In the genomic region with DNA sequence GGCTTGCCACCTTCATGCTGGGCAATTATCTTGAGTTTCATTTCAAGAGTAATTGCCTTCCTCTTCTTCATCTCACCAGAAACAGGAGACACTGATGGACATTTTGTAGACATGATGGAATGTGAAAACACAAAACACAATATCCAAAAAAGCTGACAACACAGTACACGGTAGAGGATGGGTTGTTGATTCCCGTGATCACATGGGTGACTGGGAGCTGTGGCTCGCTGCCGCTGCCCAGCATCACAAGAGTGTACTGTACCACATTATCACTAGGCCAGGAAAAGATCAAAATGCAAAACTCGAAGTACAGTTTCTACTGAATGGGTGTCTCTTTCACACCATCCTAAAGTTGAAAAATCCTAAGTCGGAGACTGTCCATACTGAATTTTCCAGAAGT, we compare ENCODE assay signal across 2 cellular contexts.
TF ChIP-seq lines count a peak whose summit lies in the region.

No MANE protein-coding gene starts in this region.

TF ChIP-seq in HepG2, 621 proteins besides CTCF, POLR2A, EP300 and RAD21:
- TF ChIP-seq, protein P1, sequence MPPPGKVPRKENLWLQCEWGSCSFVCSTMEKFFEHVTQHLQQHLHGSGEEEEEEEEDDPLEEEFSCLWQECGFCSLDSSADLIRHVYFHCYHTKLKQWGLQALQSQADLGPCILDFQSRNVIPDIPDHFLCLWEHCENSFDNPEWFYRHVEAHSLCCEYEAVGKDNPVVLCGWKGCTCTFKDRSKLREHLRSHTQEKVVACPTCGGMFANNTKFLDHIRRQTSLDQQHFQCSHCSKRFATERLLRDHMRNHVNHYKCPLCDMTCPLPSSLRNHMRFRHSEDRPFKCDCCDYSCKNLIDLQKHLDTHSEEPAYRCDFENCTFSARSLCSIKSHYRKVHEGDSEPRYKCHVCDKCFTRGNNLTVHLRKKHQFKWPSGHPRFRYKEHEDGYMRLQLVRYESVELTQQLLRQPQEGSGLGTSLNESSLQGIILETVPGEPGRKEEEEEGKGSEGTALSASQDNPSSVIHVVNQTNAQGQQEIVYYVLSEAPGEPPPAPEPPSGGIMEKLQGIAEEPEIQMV (CRISPR knock-in tag; IDR thresholded peaks at IDR 0.05; ENCODE audit: low read depth): no peak
- TF ChIP-seq POLR2G (IDR thresholded peaks at IDR 0.05; ENCODE audit: low read depth, low read length) (peak; percentile 51; the same call in 1 of the 2 replicates), RBM22 (optimal IDR thresholded peaks at IDR 0.05; ENCODE audit: low read length) (peak; percentile 44), ZC3H4 (CRISPR knock-in tag; IDR thresholded peaks at IDR 0.05; ENCODE audit: borderline replicate concordance) (0 out of 2 replicates have a peak, but pooled peaks have one; percentile 68)
- TF ChIP-seq, protein P2, sequence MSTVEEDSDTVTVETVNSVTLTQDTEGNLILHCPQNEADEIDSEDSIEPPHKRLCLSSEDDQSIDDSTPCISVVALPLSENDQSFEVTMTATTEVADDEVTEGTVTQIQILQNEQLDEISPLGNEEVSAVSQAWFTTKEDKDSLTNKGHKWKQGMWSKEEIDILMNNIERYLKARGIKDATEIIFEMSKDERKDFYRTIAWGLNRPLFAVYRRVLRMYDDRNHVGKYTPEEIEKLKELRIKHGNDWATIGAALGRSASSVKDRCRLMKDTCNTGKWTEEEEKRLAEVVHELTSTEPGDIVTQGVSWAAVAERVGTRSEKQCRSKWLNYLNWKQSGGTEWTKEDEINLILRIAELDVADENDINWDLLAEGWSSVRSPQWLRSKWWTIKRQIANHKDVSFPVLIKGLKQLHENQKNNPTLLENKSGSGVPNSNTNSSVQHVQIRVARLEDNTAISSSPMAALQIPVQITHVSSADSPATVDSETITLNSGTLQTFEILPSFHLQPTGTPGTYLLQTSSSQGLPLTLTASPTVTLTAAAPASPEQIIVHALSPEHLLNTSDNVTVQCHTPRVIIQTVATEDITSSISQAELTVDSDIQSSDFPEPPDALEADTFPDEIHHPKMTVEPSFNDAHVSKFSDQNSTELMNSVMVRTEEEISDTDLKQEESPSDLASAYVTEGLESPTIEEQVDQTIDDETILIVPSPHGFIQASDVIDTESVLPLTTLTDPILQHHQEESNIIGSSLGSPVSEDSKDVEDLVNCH (CRISPR knock-in tag; IDR thresholded peaks at IDR 0.05): no peak

TF ChIP-seq in GM23338, 12 proteins besides CTCF, POLR2A, EP300 and RAD21:
- no peak for TF ChIP-seq EZH2phosphoT487 (IDR thresholded peaks at IDR 0.05; ENCODE audit: unreplicated experiment)
- no peak for TF ChIP-seq NANOG (IDR thresholded peaks at IDR 0.05; ENCODE audit: borderline replicate concordance)
- no peak for TF ChIP-seq JUNB (IDR thresholded peaks at IDR 0.05; ENCODE audit: unreplicated experiment)
- TF ChIP-seq, protein P3, sequence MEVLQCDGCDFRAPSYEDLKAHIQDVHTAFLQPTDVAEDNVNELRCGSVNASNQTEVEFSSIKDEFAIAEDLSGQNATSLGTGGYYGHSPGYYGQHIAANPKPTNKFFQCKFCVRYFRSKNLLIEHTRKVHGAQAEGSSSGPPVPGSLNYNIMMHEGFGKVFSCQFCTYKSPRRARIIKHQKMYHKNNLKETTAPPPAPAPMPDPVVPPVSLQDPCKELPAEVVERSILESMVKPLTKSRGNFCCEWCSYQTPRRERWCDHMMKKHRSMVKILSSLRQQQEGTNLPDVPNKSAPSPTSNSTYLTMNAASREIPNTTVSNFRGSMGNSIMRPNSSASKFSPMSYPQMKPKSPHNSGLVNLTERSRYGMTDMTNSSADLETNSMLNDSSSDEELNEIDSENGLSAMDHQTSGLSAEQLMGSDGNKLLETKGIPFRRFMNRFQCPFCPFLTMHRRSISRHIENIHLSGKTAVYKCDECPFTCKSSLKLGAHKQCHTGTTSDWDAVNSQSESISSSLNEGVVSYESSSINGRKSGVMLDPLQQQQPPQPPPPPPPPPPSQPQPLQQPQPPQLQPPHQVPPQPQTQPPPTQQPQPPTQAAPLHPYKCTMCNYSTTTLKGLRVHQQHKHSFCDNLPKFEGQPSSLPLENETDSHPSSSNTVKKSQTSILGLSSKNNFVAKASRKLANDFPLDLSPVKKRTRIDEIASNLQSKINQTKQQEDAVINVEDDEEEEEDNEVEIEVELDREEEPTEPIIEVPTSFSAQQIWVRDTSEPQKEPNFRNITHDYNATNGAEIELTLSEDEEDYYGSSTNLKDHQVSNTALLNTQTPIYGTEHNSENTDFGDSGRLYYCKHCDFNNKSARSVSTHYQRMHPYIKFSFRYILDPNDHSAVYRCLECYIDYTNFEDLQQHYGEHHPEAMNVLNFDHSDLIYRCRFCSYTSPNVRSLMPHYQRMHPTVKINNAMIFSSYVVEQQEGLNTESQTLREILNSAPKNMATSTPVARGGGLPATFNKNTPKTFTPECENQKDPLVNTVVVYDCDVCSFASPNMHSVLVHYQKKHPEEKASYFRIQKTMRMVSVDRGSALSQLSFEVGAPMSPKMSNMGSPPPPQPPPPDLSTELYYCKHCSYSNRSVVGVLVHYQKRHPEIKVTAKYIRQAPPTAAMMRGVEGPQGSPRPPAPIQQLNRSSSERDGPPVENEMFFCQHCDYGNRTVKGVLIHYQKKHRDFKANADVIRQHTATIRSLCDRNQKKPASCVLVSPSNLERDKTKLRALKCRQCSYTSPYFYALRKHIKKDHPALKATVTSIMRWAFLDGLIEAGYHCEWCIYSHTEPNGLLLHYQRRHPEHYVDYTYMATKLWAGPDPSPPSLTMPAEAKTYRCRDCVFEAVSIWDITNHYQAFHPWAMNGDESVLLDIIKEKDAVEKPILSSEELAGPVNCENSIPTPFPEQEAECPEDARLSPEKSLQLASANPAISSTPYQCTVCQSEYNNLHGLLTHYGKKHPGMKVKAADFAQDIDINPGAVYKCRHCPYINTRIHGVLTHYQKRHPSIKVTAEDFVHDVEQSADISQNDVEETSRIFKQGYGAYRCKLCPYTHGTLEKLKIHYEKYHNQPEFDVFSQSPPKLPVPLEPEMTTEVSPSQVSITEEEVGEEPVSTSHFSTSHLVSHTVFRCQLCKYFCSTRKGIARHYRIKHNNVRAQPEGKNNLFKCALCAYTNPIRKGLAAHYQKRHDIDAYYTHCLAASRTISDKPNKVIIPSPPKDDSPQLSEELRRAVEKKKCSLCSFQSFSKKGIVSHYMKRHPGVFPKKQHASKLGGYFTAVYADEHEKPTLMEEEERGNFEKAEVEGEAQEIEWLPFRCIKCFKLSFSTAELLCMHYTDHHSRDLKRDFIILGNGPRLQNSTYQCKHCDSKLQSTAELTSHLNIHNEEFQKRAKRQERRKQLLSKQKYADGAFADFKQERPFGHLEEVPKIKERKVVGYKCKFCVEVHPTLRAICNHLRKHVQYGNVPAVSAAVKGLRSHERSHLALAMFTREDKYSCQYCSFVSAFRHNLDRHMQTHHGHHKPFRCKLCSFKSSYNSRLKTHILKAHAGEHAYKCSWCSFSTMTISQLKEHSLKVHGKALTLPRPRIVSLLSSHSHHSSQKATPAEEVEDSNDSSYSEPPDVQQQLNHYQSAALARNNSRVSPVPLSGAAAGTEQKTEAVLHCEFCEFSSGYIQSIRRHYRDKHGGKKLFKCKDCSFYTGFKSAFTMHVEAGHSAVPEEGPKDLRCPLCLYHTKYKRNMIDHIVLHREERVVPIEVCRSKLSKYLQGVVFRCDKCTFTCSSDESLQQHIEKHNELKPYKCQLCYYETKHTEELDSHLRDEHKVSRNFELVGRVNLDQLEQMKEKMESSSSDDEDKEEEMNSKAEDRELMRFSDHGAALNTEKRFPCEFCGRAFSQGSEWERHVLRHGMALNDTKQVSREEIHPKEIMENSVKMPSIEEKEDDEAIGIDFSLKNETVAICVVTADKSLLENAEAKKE (CRISPR knock-in tag; IDR thresholded peaks at IDR 0.05): no peak
- no peak for TF ChIP-seq EZH2 (IDR thresholded peaks at IDR 0.05; ENCODE audit: low read depth, unreplicated experiment)
- no peak for TF ChIP-seq CREB1 (CRISPR knock-in tag; IDR thresholded peaks at IDR 0.05; ENCODE audit: low read depth)
- TF ChIP-seq ZNF331 (CRISPR knock-in tag; IDR thresholded peaks at IDR 0.05; ENCODE audit: low read depth): no peak
- no peak for TF ChIP-seq STAT1 (IDR thresholded peaks at IDR 0.05; ENCODE audit: unreplicated experiment)
- TF ChIP-seq, protein P4, sequence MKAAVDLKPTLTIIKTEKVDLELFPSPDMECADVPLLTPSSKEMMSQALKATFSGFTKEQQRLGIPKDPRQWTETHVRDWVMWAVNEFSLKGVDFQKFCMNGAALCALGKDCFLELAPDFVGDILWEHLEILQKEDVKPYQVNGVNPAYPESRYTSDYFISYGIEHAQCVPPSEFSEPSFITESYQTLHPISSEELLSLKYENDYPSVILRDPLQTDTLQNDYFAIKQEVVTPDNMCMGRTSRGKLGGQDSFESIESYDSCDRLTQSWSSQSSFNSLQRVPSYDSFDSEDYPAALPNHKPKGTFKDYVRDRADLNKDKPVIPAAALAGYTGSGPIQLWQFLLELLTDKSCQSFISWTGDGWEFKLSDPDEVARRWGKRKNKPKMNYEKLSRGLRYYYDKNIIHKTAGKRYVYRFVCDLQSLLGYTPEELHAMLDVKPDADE (IDR thresholded peaks at IDR 0.05): no peak
- no peak for TF ChIP-seq ZNF114 (CRISPR knock-in tag; IDR thresholded peaks at IDR 0.05)
- no peak for TF ChIP-seq POLR2AphosphoS5 (IDR thresholded peaks at IDR 0.05; ENCODE audit: low read depth)
- TF ChIP-seq, protein P5, sequence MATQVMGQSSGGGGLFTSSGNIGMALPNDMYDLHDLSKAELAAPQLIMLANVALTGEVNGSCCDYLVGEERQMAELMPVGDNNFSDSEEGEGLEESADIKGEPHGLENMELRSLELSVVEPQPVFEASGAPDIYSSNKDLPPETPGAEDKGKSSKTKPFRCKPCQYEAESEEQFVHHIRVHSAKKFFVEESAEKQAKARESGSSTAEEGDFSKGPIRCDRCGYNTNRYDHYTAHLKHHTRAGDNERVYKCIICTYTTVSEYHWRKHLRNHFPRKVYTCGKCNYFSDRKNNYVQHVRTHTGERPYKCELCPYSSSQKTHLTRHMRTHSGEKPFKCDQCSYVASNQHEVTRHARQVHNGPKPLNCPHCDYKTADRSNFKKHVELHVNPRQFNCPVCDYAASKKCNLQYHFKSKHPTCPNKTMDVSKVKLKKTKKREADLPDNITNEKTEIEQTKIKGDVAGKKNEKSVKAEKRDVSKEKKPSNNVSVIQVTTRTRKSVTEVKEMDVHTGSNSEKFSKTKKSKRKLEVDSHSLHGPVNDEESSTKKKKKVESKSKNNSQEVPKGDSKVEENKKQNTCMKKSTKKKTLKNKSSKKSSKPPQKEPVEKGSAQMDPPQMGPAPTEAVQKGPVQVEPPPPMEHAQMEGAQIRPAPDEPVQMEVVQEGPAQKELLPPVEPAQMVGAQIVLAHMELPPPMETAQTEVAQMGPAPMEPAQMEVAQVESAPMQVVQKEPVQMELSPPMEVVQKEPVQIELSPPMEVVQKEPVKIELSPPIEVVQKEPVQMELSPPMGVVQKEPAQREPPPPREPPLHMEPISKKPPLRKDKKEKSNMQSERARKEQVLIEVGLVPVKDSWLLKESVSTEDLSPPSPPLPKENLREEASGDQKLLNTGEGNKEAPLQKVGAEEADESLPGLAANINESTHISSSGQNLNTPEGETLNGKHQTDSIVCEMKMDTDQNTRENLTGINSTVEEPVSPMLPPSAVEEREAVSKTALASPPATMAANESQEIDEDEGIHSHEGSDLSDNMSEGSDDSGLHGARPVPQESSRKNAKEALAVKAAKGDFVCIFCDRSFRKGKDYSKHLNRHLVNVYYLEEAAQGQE (IDR thresholded peaks at IDR 0.05; ENCODE audit: unreplicated experiment): no peak
